9 cellular contexts compared by ENCODE assay signal in genomic region chr20:53598140-53599038, GRCh38. TPM values are rescaled to one million over a fixed set of nuclear protein-coding genes. Genes with fewer than 3 reads are reported as not detected.
DNase-seq lines count a peak whose midpoint lies in the region; ATAC-seq and TF ChIP-seq lines count a peak whose summit lies in the region.
"Had no signal": no experiment of that assay in that cellular context is flagged by ENCODE, and none has a peak within 500 bp of the region (broad histone marks: within the 10 kb centered on the region; RNA-seq: fewer than 3 reads in every experiment).

No MANE protein-coding gene starts in this region.

- H3K4me1 ChIP-seq in ACC112 (ENCODE audit: control insufficient read depth, insufficient read depth, low read length, unreplicated experiment) = peaks cover 18% of the 10 kb centered on the region

- no peak overlapping the region for H3K27ac ChIP-seq in ACC112 (ENCODE audit: low read depth, low read length)

- peak overlapping the region; percentile 85 for H3K27ac Mint-ChIP-seq in activated T-cell treated with anti-CD3 and anti-CD28 coated beads, Interleukin-2, amount 50 U/mL, for 72 hours
- H3K27ac Mint-ChIP-seq in mesothelial cell of epicardium = peak overlapping the region; percentile 55

- DNase-seq in GM19240 (ENCODE audit: insufficient read length, low spot score) (peak; percentile 17), mesothelial cell of epicardium (ENCODE audit: low spot score in 2 of 2, unreplicated experiment in 2 of 2) (peak in 1 of 2 experiments; percentile 13), dermis blood vessel endothelial cell (no peak), GM19238 (ENCODE audit: insufficient read length, low spot score) (no peak), C1 segment of cervical spinal cord (lab: John Stamatoyannopoulos, UW) (no peak)
- peak in 1 of 2 donors; percentile 49 for DNase-seq in activated T-cell treated with anti-CD3 and anti-CD28 coated beads, Interleukin-2, amount 50 U/mL, for 72 hours
- no peak for DNase-seq in stimulated activated CD4-positive, alpha-beta T cell treated with anti-CD3 and anti-CD28 coated beads, Interleukin-12 subunit alpha, Interleukin-12 subunit beta, amount 100 ng/mL, for 4 hours
- DNase-seq: NCI-H1436 treated with DMSO at 0.1 percent for 48 hours had no signal

- H2AFZ ChIP-seq in ACC112 (ENCODE audit: low read length, unreplicated experiment) = peak overlapping the region; percentile 15

- H3K9me3 Mint-ChIP-seq in activated T-cell treated with anti-CD3 and anti-CD28 coated beads, Interleukin-2, amount 50 U/mL, for 72 hours = no peaks in the 10 kb centered on the region
- H3K9me3 Mint-ChIP-seq in mesothelial cell of epicardium = no peaks in the 10 kb centered on the region

- H3K27me3 Mint-ChIP-seq in activated T-cell treated with anti-CD3 and anti-CD28 coated beads, Interleukin-2, amount 50 U/mL, for 72 hours (ENCODE audit: low read depth) = no peaks in the 10 kb centered on the region
- H3K27me3 Mint-ChIP-seq in mesothelial cell of epicardium (ENCODE audit: low read depth) = no peaks in the 10 kb centered on the region

- no peaks in the 10 kb centered on the region for H3K36me3 Mint-ChIP-seq in activated T-cell treated with anti-CD3 and anti-CD28 coated beads, Interleukin-2, amount 50 U/mL, for 72 hours (ENCODE audit: insufficient read depth in 2 of 2)
- no peaks in the 10 kb centered on the region for H3K36me3 Mint-ChIP-seq in mesothelial cell of epicardium

- no peak for ATAC-seq in activated T-cell treated with anti-CD3 and anti-CD28 coated beads, Interleukin-2, amount 50 U/mL, for 72 hours (replicated peaks in 1 of 2)

- no peak overlapping the region for H3K4me3 ChIP-seq in ACC112 (ENCODE audit: low read depth, low read length)

- H3K79me2 ChIP-seq in ACC112 (ENCODE audit: control insufficient read depth, insufficient read depth, low read length, unreplicated experiment) = peaks cover 1% of the 10 kb centered on the region

- no peak for TF ChIP-seq CTCF in mesothelial cell of epicardium (IDR thresholded peaks at IDR 0.05; ENCODE audit: unreplicated experiment)

- no peaks in the 10 kb centered on the region for H3K36me3 ChIP-seq in ACC112 (ENCODE audit: insufficient read depth, low read length)

- H3K4me3 Mint-ChIP-seq in activated T-cell treated with anti-CD3 and anti-CD28 coated beads, Interleukin-2, amount 50 U/mL, for 72 hours = peak overlapping the region; percentile 36 to 59
- peak overlapping the region; percentile 4 for H3K4me3 Mint-ChIP-seq in mesothelial cell of epicardium

- H3K4me1 Mint-ChIP-seq in activated T-cell treated with anti-CD3 and anti-CD28 coated beads, Interleukin-2, amount 50 U/mL, for 72 hours (ENCODE audit: low read depth) = peaks cover 43% of the 10 kb centered on the region
- H3K4me1 Mint-ChIP-seq in mesothelial cell of epicardium = peaks cover 55% of the 10 kb centered on the region

- no peaks in the 10 kb centered on the region for H3K27me3 ChIP-seq in ACC112 (ENCODE audit: insufficient read depth, low read length)

RNA-seq across cellular contexts. Expression of gene ZNF217, which starts 4.8 kb away (rescaled TPM):
- total RNA-seq in activated T-cell treated with anti-CD3 and anti-CD28 coated beads, Interleukin-2, amount 50 U/mL, for 72 hours = 10 to 100 TPM; 66.4 to 67.2 TPM
- total RNA-seq in mesothelial cell of epicardium = 38.1 to 39.5 TPM (median 38.8 TPM) in 3 replicates
- total RNA-seq in dermis blood vessel endothelial cell = 17.5 and 17.6 TPM in 2 replicates
